Comparison of ENCODE assay signal across 2 cellular contexts in the genomic region with DNA sequence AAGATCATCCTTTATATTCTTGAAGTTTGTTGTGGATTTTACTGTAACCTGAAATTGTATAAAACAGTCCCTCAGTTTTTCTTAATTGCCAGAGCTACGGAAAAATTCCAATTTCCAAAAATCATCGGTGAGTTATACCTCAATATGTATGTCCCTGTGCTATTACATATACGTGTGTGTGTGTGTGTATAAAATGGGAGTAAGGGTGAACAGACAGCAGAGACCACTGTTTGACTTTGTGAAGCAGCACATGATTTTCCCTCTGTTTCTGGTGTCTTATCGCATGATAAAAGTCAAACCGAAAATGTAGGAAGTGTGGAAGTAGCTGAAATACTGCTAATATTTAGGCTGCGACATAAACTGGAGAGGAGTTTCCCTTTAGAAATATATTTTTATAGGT.
TF ChIP-seq lines count a peak whose summit lies in the region.

No MANE protein-coding gene starts in this region.

TF ChIP-seq in A549, 52 proteins besides CTCF, POLR2A, EP300 and RAD21:
- TF ChIP-seq ATOH8 (CRISPR knock-in tag; IDR thresholded peaks at IDR 0.05; ENCODE audit: low read depth) (no peak), ZSCAN20 (CRISPR knock-in tag; IDR thresholded peaks at IDR 0.05) (no peak)
- TF ChIP-seq, protein P1, sequence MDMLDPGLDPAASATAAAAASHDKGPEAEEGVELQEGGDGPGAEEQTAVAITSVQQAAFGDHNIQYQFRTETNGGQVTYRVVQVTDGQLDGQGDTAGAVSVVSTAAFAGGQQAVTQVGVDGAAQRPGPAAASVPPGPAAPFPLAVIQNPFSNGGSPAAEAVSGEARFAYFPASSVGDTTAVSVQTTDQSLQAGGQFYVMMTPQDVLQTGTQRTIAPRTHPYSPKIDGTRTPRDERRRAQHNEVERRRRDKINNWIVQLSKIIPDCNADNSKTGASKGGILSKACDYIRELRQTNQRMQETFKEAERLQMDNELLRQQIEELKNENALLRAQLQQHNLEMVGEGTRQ (IDR thresholded peaks at IDR 0.05), result no peak
- TF ChIP-seq, protein P2, sequence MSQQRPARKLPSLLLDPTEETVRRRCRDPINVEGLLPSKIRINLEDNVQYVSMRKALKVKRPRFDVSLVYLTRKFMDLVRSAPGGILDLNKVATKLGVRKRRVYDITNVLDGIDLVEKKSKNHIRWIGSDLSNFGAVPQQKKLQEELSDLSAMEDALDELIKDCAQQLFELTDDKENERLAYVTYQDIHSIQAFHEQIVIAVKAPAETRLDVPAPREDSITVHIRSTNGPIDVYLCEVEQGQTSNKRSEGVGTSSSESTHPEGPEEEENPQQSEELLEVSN (IDR thresholded peaks at IDR 0.05; ENCODE audit: borderline replicate concordance, low read depth), result no peak
TF ChIP-seq in A549: peak in this region for 0.

TF ChIP-seq in K562, 482 proteins besides CTCF, POLR2A, EP300 and RAD21:
- TF ChIP-seq ARID1B (IDR thresholded peaks at IDR 0.05), result no peak
- no peak for TF ChIP-seq GATAD2B (IDR thresholded peaks at IDR 0.05; ENCODE audit: borderline replicate concordance)
- no peak for TF ChIP-seq ETV1 (tag; conservative IDR thresholded peaks at IDR 0.05; ENCODE audit: low read depth)
- no peak for TF ChIP-seq RHOXF2B (CRISPR knock-in tag; conservative IDR thresholded peaks at IDR 0.05)
- no peak for TF ChIP-seq U2AF1 (optimal IDR thresholded peaks at IDR 0.05; ENCODE audit: low read depth, low read length)
- TF ChIP-seq ZFP30 (CRISPR knock-in tag; IDR thresholded peaks at IDR 0.05; ENCODE audit: borderline replicate concordance), result no peak
- TF ChIP-seq PHF8 (IDR thresholded peaks at IDR 0.05; ENCODE audit: borderline replicate concordance, low read length), result no peak
- no peak for TF ChIP-seq BHLHE40 (IDR thresholded peaks at IDR 0.05; ENCODE audit: low read length)
- no peak for TF ChIP-seq SMC3 (conservative IDR thresholded peaks at IDR 0.05; ENCODE audit: insufficient read depth, low read depth, low read length)
- no peak for TF ChIP-seq RNF2 (IDR thresholded peaks at IDR 0.05)
- no peak for TF ChIP-seq ZNF41 (CRISPR knock-in tag; conservative IDR thresholded peaks at IDR 0.05)
- no peak for TF ChIP-seq ZNF592 (IDR thresholded peaks at IDR 0.05)
- TF ChIP-seq JUNB (CRISPR knock-in tag; conservative IDR thresholded peaks at IDR 0.05), result no peak
- TF ChIP-seq, protein P3, sequence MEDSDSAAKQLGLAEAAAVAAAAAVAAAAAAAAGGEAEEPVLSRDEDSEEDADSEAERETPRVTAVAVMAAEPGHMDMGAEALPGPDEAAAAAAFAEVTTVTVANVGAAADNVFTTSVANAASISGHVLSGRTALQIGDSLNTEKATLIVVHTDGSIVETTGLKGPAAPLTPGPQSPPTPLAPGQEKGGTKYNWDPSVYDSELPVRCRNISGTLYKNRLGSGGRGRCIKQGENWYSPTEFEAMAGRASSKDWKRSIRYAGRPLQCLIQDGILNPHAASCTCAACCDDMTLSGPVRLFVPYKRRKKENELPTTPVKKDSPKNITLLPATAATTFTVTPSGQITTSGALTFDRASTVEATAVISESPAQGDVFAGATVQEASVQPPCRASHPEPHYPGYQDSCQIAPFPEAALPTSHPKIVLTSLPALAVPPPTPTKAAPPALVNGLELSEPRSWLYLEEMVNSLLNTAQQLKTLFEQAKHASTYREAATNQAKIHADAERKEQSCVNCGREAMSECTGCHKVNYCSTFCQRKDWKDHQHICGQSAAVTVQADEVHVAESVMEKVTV (CRISPR knock-in tag; IDR thresholded peaks at IDR 0.05), result no peak
- TF ChIP-seq ZNF347 (CRISPR knock-in tag; IDR thresholded peaks at IDR 0.05; ENCODE audit: low read depth), result no peak
- TF ChIP-seq ETV6 (IDR thresholded peaks at IDR 0.05; ENCODE audit: borderline replicate concordance in 1 of 2, low read depth in 2 of 2, low read length in 1 of 2), result no peak
- no peak for TF ChIP-seq ETV6 (CRISPR knock-in tag; IDR thresholded peaks at IDR 0.05; ENCODE audit: borderline replicate concordance)
- TF ChIP-seq HDGF (IDR thresholded peaks at IDR 0.05), result no peak
- no peak for TF ChIP-seq CBX5 (IDR thresholded peaks at IDR 0.05; ENCODE audit: borderline replicate concordance, low read depth)
TF ChIP-seq in K562: peak in this region for 0.
